Comparison of ENCODE assay signal across 9 cellular contexts in the genomic region with DNA sequence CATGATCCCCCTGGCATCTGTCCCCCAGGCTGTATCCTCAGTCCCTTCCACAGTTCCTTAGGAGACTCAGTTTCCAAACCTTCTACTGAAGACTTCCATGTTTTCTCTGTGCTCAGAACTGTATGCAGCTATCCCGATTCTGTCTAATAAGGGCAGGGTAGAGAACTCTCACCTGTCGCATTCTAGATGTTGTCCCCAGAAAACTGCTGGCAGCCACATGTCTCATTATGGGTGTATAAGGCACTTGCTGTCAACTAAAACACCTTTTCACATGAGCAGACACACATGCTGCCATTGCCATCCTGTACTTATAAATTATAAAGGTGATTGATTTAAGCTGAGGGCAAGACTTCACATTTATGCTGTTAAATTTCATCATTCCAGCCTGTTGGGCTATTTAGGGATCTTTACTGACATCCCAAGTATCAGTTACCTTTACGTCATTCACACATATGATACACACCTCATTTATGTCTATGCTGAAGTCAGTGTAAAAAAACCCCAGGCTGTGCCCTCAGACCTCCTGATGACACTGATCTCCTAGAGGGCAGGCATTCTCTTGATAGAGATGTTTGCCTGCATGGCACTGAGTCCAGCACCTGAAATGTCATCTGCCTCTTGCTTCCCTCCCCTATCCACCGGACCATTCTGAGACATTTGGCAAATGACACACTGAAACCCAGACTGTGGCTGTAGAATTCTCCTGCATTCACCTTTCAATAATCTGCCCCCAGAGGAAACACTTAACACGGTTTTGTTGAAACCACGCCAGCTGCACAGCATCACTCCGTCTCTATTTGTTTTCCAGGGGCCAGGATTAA. TPM values are rescaled to one million over a fixed set of nuclear protein-coding genes. Genes with fewer than 3 reads are reported as not detected.
DNase-seq lines count a peak whose midpoint lies in the region; ATAC-seq and TF ChIP-seq lines count a peak whose summit lies in the region.
"Had no signal": no experiment of that assay in that cellular context is flagged by ENCODE, and none has a peak within 500 bp of the region (broad histone marks: within the 10 kb centered on the region; RNA-seq: fewer than 3 reads in every experiment).

No MANE protein-coding gene starts in this region.

- H3K27me3 Mint-ChIP-seq in Calu3 (ENCODE audit: unreplicated experiment), result no peaks in the 10 kb centered on the region

- intact Hi-C loops in Panc1 (cut with micrococcal nuclease; ENCODE audit: unreplicated experiment), result no loop called here
- intact Hi-C loops in Calu3 (cut with micrococcal nuclease; ENCODE audit: unreplicated experiment), result no loop called here

- peak; percentile 27 for DNase-seq in GM19238 (ENCODE audit: insufficient read length, low spot score)
- no peak for DNase-seq in Panc1 (ENCODE audit: low read depth, low spot score)
- DNase-seq in hepatocyte (ENCODE audit: low spot score), result no peak
- no peak for DNase-seq in T-helper 9 cell
- no peak for DNase-seq in Calu3

- POLR2A ChIA-PET in Panc1 (lab: Charles Lee), result no interaction called here

- H3K4me3 Mint-ChIP-seq in Calu3 (ENCODE audit: low read depth, unreplicated experiment), result no peak overlapping the region

- no peaks in the 10 kb centered on the region for H4K20me1 ChIP-seq in hepatocyte (ENCODE audit: insufficient read depth, poor library complexity, severe bottlenecking)

- H3K27ac ChIP-seq in ACC112 (ENCODE audit: low read depth, low read length) (peak overlapping the region; percentile 100), Panc1 (ENCODE audit: low read length) (peak overlapping the region; percentile 89), hepatocyte (peak overlapping the region; percentile 22)
- H3K27ac ChIP-seq: cardiac muscle cell had no signal

- H3K9me3 ChIP-seq in Panc1 (ENCODE audit: control insufficient read depth, insufficient read depth, low read depth, low read length) (no peaks in the 10 kb centered on the region), hepatocyte (ENCODE audit: low read depth) (no peaks in the 10 kb centered on the region)

- H3K9me2 ChIP-seq in hepatocyte (replicated peaks; ENCODE audit: insufficient read depth), result no peaks in the 10 kb centered on the region

- H3K4me3 ChIP-seq in ACC112 (ENCODE audit: low read depth, low read length) (no peak overlapping the region), Panc1 (ENCODE audit: low read depth in 2 of 2, low read length in 2 of 2) (no peak overlapping the region), hepatocyte (no peak overlapping the region)
- H3K4me3 ChIP-seq: cardiac muscle cell had no signal

- CTCF ChIA-PET in Panc1 (lab: Charles Lee), result no interaction called here
- CTCF ChIA-PET in Calu3 (lab: Charles Lee), result no interaction called here

- peaks cover 63% of the 10 kb centered on the region for H3K4me1 ChIP-seq in ACC112 (ENCODE audit: control insufficient read depth, insufficient read depth, low read length, unreplicated experiment)
- peaks cover 50% of the 10 kb centered on the region for H3K4me1 ChIP-seq in Panc1 (ENCODE audit: control insufficient read depth, insufficient read depth, low read length)
- H3K4me1 ChIP-seq in hepatocyte (ENCODE audit: insufficient read depth), result peaks cover 28% of the 10 kb centered on the region

- H3K79me2 ChIP-seq in ACC112 (ENCODE audit: control insufficient read depth, insufficient read depth, low read length, unreplicated experiment) (no peaks in the 10 kb centered on the region), hepatocyte (no peaks in the 10 kb centered on the region)

- ATAC-seq in Panc1 (no peak), HG02973 (IDR thresholded peaks at IDR 0.05; ENCODE audit: unreplicated experiment) (no peak), GM19035 (IDR thresholded peaks at IDR 0.05; ENCODE audit: unreplicated experiment) (no peak)

- H3K27me3 ChIP-seq in ACC112 (ENCODE audit: insufficient read depth, low read length), result no peaks in the 10 kb centered on the region
- H3K27me3 ChIP-seq in Panc1 (ENCODE audit: control insufficient read depth, insufficient read depth, low read length), result no peaks in the 10 kb centered on the region
- no peaks in the 10 kb centered on the region for H3K27me3 ChIP-seq in hepatocyte
- H3K27me3 ChIP-seq: cardiac muscle cell had no signal

- H3K4me2 ChIP-seq in hepatocyte, result no peak overlapping the region

- H3K36me3 Mint-ChIP-seq in Calu3 (ENCODE audit: insufficient read depth, unreplicated experiment), result no peaks in the 10 kb centered on the region

- in situ Hi-C loops in Panc1 (cut with HindIII; ENCODE audit: low pct_unique_long_range_greater_than_20kb, low sequenced_read_pairs), result no loop called here

- no peaks in the 10 kb centered on the region for H3K9me3 Mint-ChIP-seq in Calu3 (ENCODE audit: low read depth, unreplicated experiment)

- no peak overlapping the region for H2AFZ ChIP-seq in ACC112 (ENCODE audit: low read length, unreplicated experiment)
- H2AFZ ChIP-seq in hepatocyte, result no peak overlapping the region

- BruUV-seq in Panc1 (replicated peaks; lab: Mats Ljungman, UMichigan), result no TSS peak
- BruUV-seq in Calu3 (replicated peaks; lab: Mats Ljungman, UMichigan), result no TSS peak

- H3K27ac Mint-ChIP-seq in Calu3 (ENCODE audit: unreplicated experiment), result no peak overlapping the region

- H3K36me3 ChIP-seq in ACC112 (ENCODE audit: insufficient read depth, low read length) (no peaks in the 10 kb centered on the region), Panc1 (ENCODE audit: control insufficient read depth, insufficient read depth, low read length) (no peaks in the 10 kb centered on the region), hepatocyte (replicated peaks; ENCODE audit: insufficient read depth, low read depth) (no peaks in the 10 kb centered on the region)
- H3K36me3 ChIP-seq: cardiac muscle cell had no signal

- no peak for TF ChIP-seq CTCF in Panc1 (IDR thresholded peaks at IDR 0.05)
- TF ChIP-seq CTCF in hepatocyte (IDR thresholded peaks at IDR 0.05; ENCODE audit: poor library complexity), result no peak
- TF ChIP-seq CTCF in Calu3 (IDR thresholded peaks at IDR 0.05; ENCODE audit: unreplicated experiment), result no peak

- 78% methylated on average over 7 of the region's 7 CpGs for WGBS in hepatocyte (ENCODE audit: low lambda C conversion rate, missing lambda C conversion rate)

- H3K4me1 Mint-ChIP-seq in Calu3 (ENCODE audit: low read depth, unreplicated experiment), result no peaks in the 10 kb centered on the region

RNA-seq across cellular contexts. Expression of a gene that starts 35.8 kb away (rescaled TPM):
- total RNA-seq in Panc1 (2021; ENCODE audit: unreplicated experiment) (22.7 TPM), hepatocyte (37.6 and 37.9 TPM in 2 replicates), Calu3 (2022) (7.7 and 9.4 TPM in 2 replicates)
- 21.4 TPM for polyA plus RNA-seq in Panc1 (2012; ENCODE audit: insufficient read length)
- polyA plus RNA-seq in hepatocyte, result 28.4 and 30.2 TPM in 2 replicates

RNA-seq across cellular contexts. Expression of a gene that starts 36.0 kb away (rescaled TPM):
- total RNA-seq in Panc1 (2021; ENCODE audit: unreplicated experiment) (26.8 TPM), hepatocyte (23.0 and 25.3 TPM in 2 replicates), Calu3 (2022) (19.6 and 21.4 TPM in 2 replicates)
- polyA plus RNA-seq in Panc1 (2012; ENCODE audit: insufficient read length), result 25.1 TPM
- polyA plus RNA-seq in hepatocyte, result 18.7 and 21.6 TPM in 2 replicates

Comparison
In these comparisons a context has a peak if more than half of its experiments do, and no peak if none do; other contexts are left out.
1. H3K27ac ChIP-seq: peak in every context shown above with its lines; median percentile 100 in ACC112; 89 in Panc1; 22 in hepatocyte.